Comparison of ENCODE assay signal across 16 cellular contexts in the genomic region with DNA sequence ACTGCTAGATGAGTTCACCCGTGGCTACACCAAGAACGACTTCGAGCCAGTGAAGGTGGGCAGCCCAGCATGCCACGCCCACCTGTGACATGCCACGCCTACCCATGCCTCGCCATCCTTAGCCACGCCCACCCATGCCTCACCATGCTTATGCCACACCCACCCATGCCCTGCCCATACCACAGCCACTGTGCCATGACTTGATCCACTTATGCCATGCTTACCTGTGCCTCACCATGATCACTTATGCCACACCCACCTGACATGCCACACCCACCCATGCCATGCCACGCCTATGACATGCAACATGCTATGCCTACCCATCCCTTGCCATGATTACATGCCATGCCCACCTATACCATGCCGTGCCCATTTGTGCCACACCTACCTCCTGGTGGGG. TPM values are rescaled to one million over a fixed set of nuclear protein-coding genes. Genes with fewer than 3 reads are reported as not detected.
DNase-seq lines count a peak whose midpoint lies in the region; ATAC-seq, FAIRE-seq and TF ChIP-seq lines count a peak whose summit lies in the region.
"Had no signal": no experiment of that assay in that cellular context is flagged by ENCODE, and none has a peak within 500 bp of the region (broad histone marks: within the 10 kb centered on the region; RNA-seq: fewer than 3 reads in every experiment).

No MANE protein-coding gene starts in this region.

- H3K79me1 ChIP-seq in H1 (ENCODE audit: low read depth, low read length): no peaks in the 10 kb centered on the region

- POLR2A ChIA-PET in RWPE1 (lab: Yijun Ruan, JAX; ENCODE audit: low non-redundant PET): no interaction called here
- POLR2A ChIA-PET in H1 (lab: Charles Lee; ENCODE audit: partially characterized antibody): no interaction called here

- H3K4me3 ChIP-seq in H1 (ENCODE audit: extremely low read depth in 1 of 4, insufficient read depth in 2 of 4, low read depth in 3 of 4, low read length in 4 of 4) (no peak overlapping the region), body of pancreas (no peak overlapping the region)
- H3K4me3 ChIP-seq: coronary artery had no signal

- H2BK120ac ChIP-seq in H1 (replicated peaks; ENCODE audit: low read depth, low read length): no peak overlapping the region

- no peak overlapping the region for H3K4me2 ChIP-seq in H1 (ENCODE audit: insufficient read depth in 1 of 2, low read depth in 2 of 2, low read length in 2 of 2)

- 83% methylated on average over 9 of the region's 9 CpGs; no CpG with 5 or more reads in 1 of the 2 experiments for WGBS in H1 (ENCODE audit: extremely low coverage in 1 of 2, insufficient coverage in 1 of 2, insufficient read length in 1 of 2, insufficient replicate concordance in 2 of 2, low coverage in 1 of 2, low lambda C conversion rate in 2 of 2, missing lambda C conversion rate in 1 of 2), 2 experiments
- WGBS in body of pancreas, 2 donors: 80 to 90% methylated on average over 3 to 9 of the region's 9 CpGs

- no peak for FAIRE-seq in H1 (lab: Jason Lieb, UNC)

- no peak overlapping the region for H3K4me3 Mint-ChIP-seq in natural killer cell treated with Interleukin-12 subunit alpha and Interleukin-12 subunit beta and Interleukin-15 and Interleukin-18, amount 100 ng/mL, for 72 hours
- H3K4me3 Mint-ChIP-seq in natural killer cell: no peak overlapping the region
- H3K4me3 Mint-ChIP-seq in stimulated activated naive B cell treated with anti-CD40 and anti-IgM and Interleukin-4, amounts not matched to agents 10 μg/mL and 1 μg/mL and 100 μg/mL, for 72 hours: no peak overlapping the region
- H3K4me3 Mint-ChIP-seq: activated naive CD4-positive, alpha-beta T cell treated with anti-CD3 and anti-CD28 coated beads, Interleukin-2, amount 50 U/mL, for 24 hours had no signal

- H4K8ac ChIP-seq in H1 (ENCODE audit: extremely low read depth, insufficient read depth, low read length): no peak overlapping the region

- no peak overlapping the region for H2BK15ac ChIP-seq in H1 (ENCODE audit: low read length)

- peaks cover 2% of the 10 kb centered on the region for H3K36me3 Mint-ChIP-seq in natural killer cell treated with Interleukin-12 subunit alpha and Interleukin-12 subunit beta and Interleukin-15 and Interleukin-18, amount 100 ng/mL, for 72 hours
- H3K36me3 Mint-ChIP-seq in natural killer cell: no peaks in the 10 kb centered on the region
- H3K36me3 Mint-ChIP-seq in stimulated activated naive B cell treated with anti-CD40 and anti-IgM and Interleukin-4, amounts not matched to agents 10 μg/mL and 1 μg/mL and 100 μg/mL, for 72 hours: peaks cover 72 to 82% of the 10 kb centered on the region in 2 donors

- H3K9ac ChIP-seq in H1 (replicated peaks in 1 of 4; ENCODE audit: extremely low read depth in 1 of 4, low read depth in 3 of 4, low read length in 3 of 4): no peak overlapping the region

- no peak overlapping the region for H3K14ac ChIP-seq in H1 (ENCODE audit: insufficient read length)

- H3K9me3 ChIP-seq in H1 (ENCODE audit: insufficient read depth in 2 of 2, low read depth in 1 of 2, low read length in 1 of 2) (no peaks in the 10 kb centered on the region), body of pancreas (no peaks in the 10 kb centered on the region)

- H4K91ac ChIP-seq in H1 (replicated peaks; ENCODE audit: insufficient read length, low read length): no peak overlapping the region

- no peak overlapping the region for H3K23ac ChIP-seq in H1 (ENCODE audit: insufficient read length)

- H3K23me2 ChIP-seq in H1 (ENCODE audit: low read depth, low read length): no peaks in the 10 kb centered on the region

- H2AFZ ChIP-seq in H1 (ENCODE audit: low read length): no peak overlapping the region

- no peaks in the 10 kb centered on the region for H3K27me3 Mint-ChIP-seq in natural killer cell treated with Interleukin-12 subunit alpha and Interleukin-12 subunit beta and Interleukin-15 and Interleukin-18, amount 100 ng/mL, for 72 hours
- no peaks in the 10 kb centered on the region for H3K27me3 Mint-ChIP-seq in natural killer cell (ENCODE audit: low read depth in 2 of 2)
- H3K27me3 Mint-ChIP-seq in stimulated activated naive B cell treated with anti-CD40 and anti-IgM and Interleukin-4, amounts not matched to agents 10 μg/mL and 1 μg/mL and 100 μg/mL, for 72 hours: no peaks in the 10 kb centered on the region
- H3K27me3 Mint-ChIP-seq: activated naive CD4-positive, alpha-beta T cell treated with anti-CD3 and anti-CD28 coated beads, Interleukin-2, amount 50 U/mL, for 24 hours had no signal

- H3K56ac ChIP-seq in H1 (replicated peaks; ENCODE audit: insufficient read length, low read depth, low read length): no peak overlapping the region

- no peak overlapping the region for H2BK12ac ChIP-seq in H1 (ENCODE audit: low read depth, low read length)

- H3K36me3 ChIP-seq in H1 (ENCODE audit: control insufficient read depth in 2 of 4, insufficient read depth in 4 of 4, low read length in 3 of 4) (peaks cover 0 to 34% (median 17%) of the 10 kb centered on the region in 4 experiments; a peak in 7 of 8 replicates), body of pancreas (replicated peaks in 1 of 2; ENCODE audit: insufficient read depth in 1 of 2, low read depth in 2 of 2) (peaks cover 0 to 24% of the 10 kb centered on the region in 2 donors)

- H2BK20ac ChIP-seq in H1 (ENCODE audit: low read length): no peak overlapping the region

- no peaks in the 10 kb centered on the region for H3K79me2 ChIP-seq in H1 (ENCODE audit: control insufficient read depth in 1 of 2, insufficient read depth in 2 of 2, low read length in 2 of 2)

- no peak for TF ChIP-seq RAD21 in H1 (IDR thresholded peaks at IDR 0.05 in 1 of 2, conservative IDR thresholded peaks at IDR 0.05 in 1 of 2; ENCODE audit: low read depth in 2 of 2, low read length in 2 of 2)

- H2AK5ac ChIP-seq in H1 (ENCODE audit: low read depth, low read length): 0 out of 2 replicates have a peak overlapping the region, but pooled peaks have one; percentile 33

- CTCF ChIA-PET in RWPE1 (lab: Yijun Ruan, JAX): no interaction called here
- CTCF ChIA-PET in H1 (lab: Charles Lee; ENCODE audit: partially characterized antibody): interaction anchor here (2.1 kb wide), 1 partner anchor 11 kb away, joined by 7 read pairs; no protein-coding TSS in a partner anchor

- H3K27me3 ChIP-seq in H1 (replicated peaks in 1 of 4; ENCODE audit: control insufficient read depth in 3 of 4, extremely low read depth in 1 of 4, insufficient read depth in 3 of 4, low read length in 3 of 4): no peaks in the 10 kb centered on the region
- no peaks in the 10 kb centered on the region for H3K27me3 ChIP-seq in body of pancreas

- DNase-seq in natural killer cell treated with Interleukin-12 subunit alpha and Interleukin-12 subunit beta and Interleukin-15 and Interleukin-18, amount 100 ng/mL, for 72 hours (ENCODE audit: low spot score): no peak
- no peak for DNase-seq in natural killer cell
- peak; percentile 58 for DNase-seq in RWPE1 (ENCODE audit: low spot score)
- no peak for DNase-seq in H1 (ENCODE audit: low read depth in 1 of 2, low spot score in 2 of 2)
- DNase-seq in stimulated activated naive B cell treated with anti-CD40 and anti-IgM and Interleukin-4, amounts not matched to agents 10 μg/mL and 1 μg/mL and 100 μg/mL, for 72 hours: no peak
- no peak for DNase-seq in HPDE6-E6E7 (ENCODE audit: extremely low spot score)
- DNase-seq in body of pancreas: no peak
- DNase-seq in NCI-H2107 (lab: John Stamatoyannopoulos, UW): no peak
- DNase-seq: C1 segment of cervical spinal cord, NCI-H1048, NCI-H446, RPMI8226 had no signal

- no peak overlapping the region; the same call in 1 of the 2 replicates for H2BK5ac ChIP-seq in H1 (ENCODE audit: low read depth, low read length)

- TF ChIP-seq EP300 in H1 (IDR thresholded peaks at IDR 0.05; ENCODE audit: borderline replicate concordance in 1 of 2, low read depth in 2 of 2, low read length in 2 of 2): no peak

- peaks cover 2 to 10% of the 10 kb centered on the region in 2 donors for H3K4me1 Mint-ChIP-seq in natural killer cell treated with Interleukin-12 subunit alpha and Interleukin-12 subunit beta and Interleukin-15 and Interleukin-18, amount 100 ng/mL, for 72 hours (ENCODE audit: low read depth in 2 of 2)
- H3K4me1 Mint-ChIP-seq in natural killer cell: no peaks in the 10 kb centered on the region
- H3K4me1 Mint-ChIP-seq in stimulated activated naive B cell treated with anti-CD40 and anti-IgM and Interleukin-4, amounts not matched to agents 10 μg/mL and 1 μg/mL and 100 μg/mL, for 72 hours: peaks cover 7 to 12% of the 10 kb centered on the region in 2 donors
- H3K4me1 Mint-ChIP-seq: activated naive CD4-positive, alpha-beta T cell treated with anti-CD3 and anti-CD28 coated beads, Interleukin-2, amount 50 U/mL, for 24 hours had no signal

- peak; percentile 14 to 26 for ATAC-seq in natural killer cell treated with Interleukin-12 subunit alpha and Interleukin-12 subunit beta and Interleukin-15 and Interleukin-18, amount 100 ng/mL, for 72 hours
- ATAC-seq in natural killer cell: no peak
- peak; percentile 29 to 30 for ATAC-seq in stimulated activated naive B cell treated with anti-CD40 and anti-IgM and Interleukin-4, amounts not matched to agents 10 μg/mL and 1 μg/mL and 100 μg/mL, for 72 hours (replicated peaks)
- ATAC-seq in body of pancreas: no peak

- intact Hi-C loops in natural killer cell (cut with micrococcal nuclease): no loop called here
- intact Hi-C loops in body of pancreas (cut with DNase I): loop anchor here (5.0 kb wide), 1 partner anchor 80 kb away; a partner anchor contains a TSS

- H3K4me1 ChIP-seq in H1 (replicated peaks in 1 of 4; ENCODE audit: control insufficient read depth in 3 of 4, insufficient read depth in 4 of 4, low read length in 3 of 4) (no peaks in the 10 kb centered on the region), body of pancreas (no peaks in the 10 kb centered on the region)

- H3K18ac ChIP-seq in H1 (ENCODE audit: extremely low read depth, low read length): no peak overlapping the region

- H4K20me1 ChIP-seq in H1 (replicated peaks in 1 of 2; ENCODE audit: control insufficient read depth in 1 of 2, insufficient read depth in 2 of 2, low read length in 2 of 2): peaks cover 2 to 3% of the 10 kb centered on the region in 2 experiments

- TF ChIP-seq CTCF in natural killer cell (IDR thresholded peaks at IDR 0.05) (no peak), RWPE1 (conservative IDR thresholded peaks at IDR 0.05; ENCODE audit: low read depth) (no peak), H1 (IDR thresholded peaks at IDR 0.05; ENCODE audit: control extremely low read depth in 1 of 3, insufficient read depth in 1 of 3, low read depth in 1 of 3, low read length in 3 of 3) (no peak), body of pancreas (IDR thresholded peaks at IDR 0.05) (no peak)

- no peaks in the 10 kb centered on the region for H3K9me3 Mint-ChIP-seq in natural killer cell treated with Interleukin-12 subunit alpha and Interleukin-12 subunit beta and Interleukin-15 and Interleukin-18, amount 100 ng/mL, for 72 hours
- no peaks in the 10 kb centered on the region for H3K9me3 Mint-ChIP-seq in natural killer cell
- no peaks in the 10 kb centered on the region for H3K9me3 Mint-ChIP-seq in stimulated activated naive B cell treated with anti-CD40 and anti-IgM and Interleukin-4, amounts not matched to agents 10 μg/mL and 1 μg/mL and 100 μg/mL, for 72 hours
- H3K9me3 Mint-ChIP-seq: activated naive CD4-positive, alpha-beta T cell treated with anti-CD3 and anti-CD28 coated beads, Interleukin-2, amount 50 U/mL, for 24 hours had no signal

- no peak overlapping the region for H4K5ac ChIP-seq in H1 (ENCODE audit: insufficient read length, low read depth, low read length)

- TF ChIP-seq POLR2A in H1 (IDR thresholded peaks at IDR 0.05; ENCODE audit: control extremely low read depth in 1 of 2, low read depth in 2 of 2, low read length in 2 of 2) (no peak), body of pancreas (IDR thresholded peaks at IDR 0.05) (no peak)

- H3K4ac ChIP-seq in H1 (replicated peaks; ENCODE audit: insufficient read length, low read depth, low read length): no peak overlapping the region

- H3K27ac Mint-ChIP-seq in natural killer cell treated with Interleukin-12 subunit alpha and Interleukin-12 subunit beta and Interleukin-15 and Interleukin-18, amount 100 ng/mL, for 72 hours: peak overlapping the region in 1 of 2 donors; percentile 33
- no peak overlapping the region for H3K27ac Mint-ChIP-seq in natural killer cell
- peak overlapping the region; percentile 81 for H3K27ac Mint-ChIP-seq in stimulated activated naive B cell treated with anti-CD40 and anti-IgM and Interleukin-4, amounts not matched to agents 10 μg/mL and 1 μg/mL and 100 μg/mL, for 72 hours

- H3K27ac ChIP-seq in RWPE1: no peak overlapping the region
- H3K27ac ChIP-seq in H1 (ENCODE audit: low read depth, low read length): no peak overlapping the region
- no peak overlapping the region for H3K27ac ChIP-seq in body of pancreas
- H3K27ac ChIP-seq: coronary artery, HL-60, VCaP had no signal

RNA-seq across cellular contexts. Expression of a gene that starts 12.9 kb away (rescaled TPM):
- total RNA-seq in natural killer cell treated with Interleukin-12 subunit alpha and Interleukin-12 subunit beta and Interleukin-15 and Interleukin-18, amount 100 ng/mL, for 72 hours: 10 to 100 TPM; 25.9 to 28.7 TPM
- total RNA-seq in natural killer cell: 10 to 100 TPM; 16.4 to 21.1 (median 20.9) TPM
- total RNA-seq in H1 (2021; fragmentation: NEBNext Ultra II Directional; extraction: Animal tissue kit (Norgen Biotek cat#: 25700)): 8.7 and 11.8 TPM in 2 replicates
- 13.9 and 16.6 TPM in 2 replicates for polyA plus RNA-seq in H1 (2011; rRNA removed)
- polyA plus RNA-seq in H1 (2011; cell fraction: cytosol; rRNA removed): 19.7 TPM
- 16.0 TPM for polyA plus RNA-seq in H1 (2011; cell fraction: nucleus; rRNA removed)
- polyA plus RNA-seq in H1 (2012, experiment 1 of 2): 10.9 to 16.2 TPM (median 13.0 TPM) in 4 replicates
- 11.7 TPM for polyA plus RNA-seq in H1 (2012, experiment 2 of 2)
- polyA plus RNA-seq in H1 (2013, experiment 1 of 2): 10.2 TPM
- polyA plus RNA-seq in H1 (2013, experiment 2 of 2): 7.4 TPM
- polyA minus RNA-seq in H1 (2011; rRNA and poly(A)+ RNA removed): 8.4 and 9.5 TPM in 2 replicates
- polyA minus RNA-seq in H1 (2011; cell fraction: cytosol; rRNA and poly(A)+ RNA removed): 6.9 TPM
- 9.6 TPM for polyA minus RNA-seq in H1 (2011; cell fraction: nucleus; rRNA and poly(A)+ RNA removed)
- total RNA-seq in body of pancreas: 10 to 100 TPM; 13.2 to 20.1 TPM

RNA-seq across cellular contexts. Expression of a gene that starts 23.8 kb away (rescaled TPM):
- 10 to 100 TPM; 14.7 to 31.9 TPM for total RNA-seq in natural killer cell treated with Interleukin-12 subunit alpha and Interleukin-12 subunit beta and Interleukin-15 and Interleukin-18, amount 100 ng/mL, for 72 hours
- 10 to 100 TPM; 28.1 to 39.1 (median 37.0) TPM for total RNA-seq in natural killer cell
- total RNA-seq in H1 (2021; fragmentation: NEBNext Ultra II Directional; extraction: Animal tissue kit (Norgen Biotek cat#: 25700)): 32.1 and 32.6 TPM in 2 replicates
- 13.3 and 20.2 TPM in 2 replicates for polyA plus RNA-seq in H1 (2011; rRNA removed)
- polyA plus RNA-seq in H1 (2011; cell fraction: cytosol; rRNA removed): 16.3 TPM
- polyA plus RNA-seq in H1 (2011; cell fraction: nucleus; rRNA removed): 22.8 TPM
- 19.9 to 30.6 TPM (median 26.6 TPM) in 4 replicates for polyA plus RNA-seq in H1 (2012, experiment 1 of 2)
- 97.2 TPM for polyA plus RNA-seq in H1 (2012, experiment 2 of 2)
- 47.9 TPM for polyA plus RNA-seq in H1 (2013, experiment 1 of 2)
- polyA plus RNA-seq in H1 (2013, experiment 2 of 2): 47.4 TPM
- 3.2 and 5.0 TPM in 2 replicates for polyA minus RNA-seq in H1 (2011; rRNA and poly(A)+ RNA removed)
- 10.0 TPM for polyA minus RNA-seq in H1 (2011; cell fraction: cytosol; rRNA and poly(A)+ RNA removed)
- 10.5 TPM for polyA minus RNA-seq in H1 (2011; cell fraction: nucleus; rRNA and poly(A)+ RNA removed)
- 10 to 100 TPM; 27.4 to 27.8 TPM for total RNA-seq in body of pancreas

RNA-seq across cellular contexts. Expression of a gene that starts 43.5 kb away (rescaled TPM):
- 10 to 100 TPM in 1 of 2 donors, 1 to 10 TPM in 1; 2.7 to 12.2 TPM for total RNA-seq in natural killer cell treated with Interleukin-12 subunit alpha and Interleukin-12 subunit beta and Interleukin-15 and Interleukin-18, amount 100 ng/mL, for 72 hours
- 1 to 10 TPM; 1.3 to 4.2 (median 1.8) TPM for total RNA-seq in natural killer cell
- total RNA-seq in H1 (2021; fragmentation: NEBNext Ultra II Directional; extraction: Animal tissue kit (Norgen Biotek cat#: 25700)): 114 and 121 TPM in 2 replicates
- polyA plus RNA-seq in H1 (2011; rRNA removed): 99.7 and 147 TPM in 2 replicates
- 99.1 TPM for polyA plus RNA-seq in H1 (2011; cell fraction: cytosol; rRNA removed)
- 109 TPM for polyA plus RNA-seq in H1 (2011; cell fraction: nucleus; rRNA removed)
- 37.1 to 70.0 TPM (median 67.4 TPM) in 4 replicates for polyA plus RNA-seq in H1 (2012, experiment 1 of 2)
- polyA plus RNA-seq in H1 (2012, experiment 2 of 2): 49.4 TPM
- 80.9 TPM for polyA plus RNA-seq in H1 (2013, experiment 1 of 2)
- polyA plus RNA-seq in H1 (2013, experiment 2 of 2): 80.6 TPM
- polyA minus RNA-seq in H1 (2011; rRNA and poly(A)+ RNA removed): 13.6 and 23.1 TPM in 2 replicates
- 72.8 TPM for polyA minus RNA-seq in H1 (2011; cell fraction: cytosol; rRNA and poly(A)+ RNA removed)
- 43.6 TPM for polyA minus RNA-seq in H1 (2011; cell fraction: nucleus; rRNA and poly(A)+ RNA removed)
- 10 to 100 TPM; 67.6 to 83.3 TPM for total RNA-seq in body of pancreas

Comparison
In these comparisons a context has a peak if more than half of its experiments do, and no peak if none do; other contexts are left out.
1. ATAC-seq: peak in natural killer cell treated with Interleukin-12 subunit alpha and Interleukin-12 subunit beta and Interleukin-15 and Interleukin-18, amount 100 ng/mL, for 72 hours (2 of 2) and stimulated activated naive B cell treated with anti-CD40 and anti-IgM and Interleukin-4, amounts not matched to agents 10 μg/mL and 1 μg/mL and 100 μg/mL, for 72 hours (2 of 2); none in natural killer cell (0 of 3) and body of pancreas (single experiment).